ENCODE assay signal across 11 cellular contexts in genomic region chr3:33103034-33103433, GRCh38.
"Had no signal": no experiment of that assay in that cellular context is flagged by ENCODE, and none has a peak within 500 bp of the region (broad histone marks: within the 10 kb centered on the region; RNA-seq: fewer than 3 reads in every experiment).

No MANE protein-coding gene starts in this region.

- FAIRE-seq: H1, H54 had no signal

- H3K27ac Mint-ChIP-seq: GM23338, H9, HFFc6 had no signal

- DNase-seq: GM23248, GOT3, H7, H9, HCEC 1CT, HFFc6 had no signal

- H3K4me1 ChIP-seq: HAP-1 had no signal

- H3K9me3 ChIP-seq: HAP-1 had no signal

- H3K9me3 Mint-ChIP-seq: GM23338, H9, HFFc6 had no signal

- H3K27ac ChIP-seq: GM23248 had no signal

- ATAC-seq: GM23338, HCT116 had no signal

- H3K4me3 Mint-ChIP-seq: GM23338, H9, HFFc6 had no signal

- H3K9ac ChIP-seq: GM23248 had no signal

- H3K4me2 ChIP-seq: GM23338 had no signal

- H3K4me3 ChIP-seq: GM23248, GM23338, HAP-1 had no signal

- H2AFZ ChIP-seq: GM23248, GM23338 had no signal

- H3K36me3 ChIP-seq: HAP-1 had no signal
